11 cellular contexts compared by ENCODE assay signal in genomic region chr1:109697861-109698260, GRCh38. TPM values are rescaled to one million over a fixed set of nuclear protein-coding genes. Genes with fewer than 3 reads are reported as not detected.
DNase-seq lines count a peak whose midpoint lies in the region; ATAC-seq, FAIRE-seq and TF ChIP-seq lines count a peak whose summit lies in the region.
"Not testable (repeated sequence)": the region's sequence is repeated elsewhere in the genome, so short reads cannot be mapped to it uniquely, and the experiment has no call there.
"Had no signal": no experiment of that assay in that cellular context is flagged by ENCODE, and none has a peak within 500 bp of the region (broad histone marks: within the 10 kb centered on the region; RNA-seq: fewer than 3 reads in every experiment).

No MANE protein-coding gene starts in this region.

- intact Hi-C loops in PC-3 (cut with micrococcal nuclease), result not testable (repeated sequence)

- H3K4me2 ChIP-seq in PC-3 (ENCODE audit: low read length), result peak overlapping the region; percentile 19; the same call in 1 of the 2 replicates
- not testable (repeated sequence) for H3K4me2 ChIP-seq in keratinocyte (ENCODE audit: control insufficient read depth, extremely low read depth, insufficient read depth, low read depth, low read length)

- not testable (repeated sequence) for H3K79me2 ChIP-seq in PC-3 (ENCODE audit: low read length); keratinocyte (ENCODE audit: control insufficient read depth, insufficient read depth, low read length)

- BruUV-seq in PC-3 (replicated peaks; lab: Mats Ljungman, UMichigan), result not testable (repeated sequence)

- H3F3A ChIP-seq in PC-3 (ENCODE audit: low read length, unreplicated experiment), result not testable (repeated sequence)

- H3K4me3 ChIP-seq in PC-3 (ENCODE audit: low read length); RWPE2 (ENCODE audit: severe bottlenecking); bronchial epithelial cell (ENCODE audit: low read depth, low read length); keratinocyte (ENCODE audit: control insufficient read depth in 2 of 3, extremely low read depth in 1 of 3, insufficient read depth in 2 of 3, low read depth in 1 of 3, low read length in 3 of 3): not testable (repeated sequence)

- H3K9me2 ChIP-seq in PC-3 (replicated peaks; ENCODE audit: low read length), result not testable (repeated sequence)

- not testable (repeated sequence) for TF ChIP-seq CTCF in PC-3 (conservative IDR thresholded peaks at IDR 0.05; ENCODE audit: low read depth, low read length); RWPE2 (IDR thresholded peaks at IDR 0.05; ENCODE audit: poor library complexity, severe bottlenecking); bronchial epithelial cell (IDR thresholded peaks at IDR 0.05; ENCODE audit: insufficient read depth, low read length, severe bottlenecking); keratinocyte (optimal IDR thresholded peaks at IDR 0.05 in 1 of 3, IDR thresholded peaks at IDR 0.05 in 1 of 3, conservative IDR thresholded peaks at IDR 0.05 in 1 of 3; ENCODE audit: extremely low read depth in 1 of 3, insufficient read depth in 2 of 3, low read length in 3 of 3)

- peaks cover 14% of the 10 kb centered on the region for H3K4me1 ChIP-seq in PC-3 (ENCODE audit: insufficient read depth, low read length)
- H3K4me1 ChIP-seq in RWPE2 (ENCODE audit: insufficient read depth, poor library complexity, severe bottlenecking); keratinocyte (ENCODE audit: control insufficient read depth, extremely low read depth, insufficient read depth, low read length): not testable (repeated sequence)

- not testable (repeated sequence) for H3K9me1 ChIP-seq in keratinocyte (ENCODE audit: control insufficient read depth, extremely low read depth, insufficient read depth, low read length)

- H3K9me3 ChIP-seq in PC-3 (ENCODE audit: low read length); RWPE2 (ENCODE audit: severe bottlenecking); keratinocyte (ENCODE audit: control insufficient read depth, low read depth, low read length): not testable (repeated sequence)

- H3K27me3 ChIP-seq in PC-3 (ENCODE audit: low read length); RWPE2 (ENCODE audit: insufficient read depth, poor library complexity, severe bottlenecking); bronchial epithelial cell (ENCODE audit: control insufficient read depth, insufficient read depth, low read length); keratinocyte (ENCODE audit: control insufficient read depth, extremely low read depth, insufficient read depth, low read length): not testable (repeated sequence)

- CTCF ChIA-PET in PC-3 (lab: Charles Lee), result not testable (repeated sequence)

- POLR2A ChIA-PET in PC-3 (lab: Charles Lee; ENCODE audit: unreplicated experiment), result not testable (repeated sequence)

- not testable (repeated sequence) for FAIRE-seq in bronchial epithelial cell (lab: Jason Lieb, UNC)
- peak; percentile 23 for FAIRE-seq in keratinocyte (lab: Jason Lieb, UNC)

- H3K27ac ChIP-seq in PC-3 (ENCODE audit: low read length) (peak overlapping the region; percentile 66), RWPE2 (ENCODE audit: poor library complexity, severe bottlenecking) (peak overlapping the region; percentile 46)
- not testable (repeated sequence) for H3K27ac ChIP-seq in keratinocyte (ENCODE audit: control insufficient read depth, insufficient read depth, low read length)

- not testable (repeated sequence) for H3K9ac ChIP-seq in PC-3 (ENCODE audit: low read length); keratinocyte (ENCODE audit: control insufficient read depth, extremely low read depth, insufficient read depth, low read length)

- H3K36me3 ChIP-seq in PC-3 (ENCODE audit: low read depth, low read length); RWPE2 (ENCODE audit: low read depth); bronchial epithelial cell (ENCODE audit: control insufficient read depth, insufficient read depth, low read length); keratinocyte (ENCODE audit: control insufficient read depth in 2 of 2, extremely low read depth in 1 of 2, insufficient read depth in 2 of 2, low read length in 2 of 2): not testable (repeated sequence)

- dilution Hi-C loops in keratinocyte (cut with MboI; ENCODE audit: extremely low pct_ligation_motif_present, low sequenced_read_pairs), result not testable (repeated sequence)

- H4K20me1 ChIP-seq in PC-3 (ENCODE audit: low read length); keratinocyte (ENCODE audit: control insufficient read depth, extremely low read depth, insufficient read depth, low read length): not testable (repeated sequence)

- H2AFZ ChIP-seq in PC-3 (ENCODE audit: low read length); keratinocyte (ENCODE audit: control insufficient read depth, low read length): not testable (repeated sequence)

- ATAC-seq in PC-3 (peak; percentile 96), RWPE2 (ENCODE audit: low read depth) (peak; percentile 92)

- DNase-seq in PC-3 (peak; percentile 71), amniotic epithelial cell (ENCODE audit: low read depth) (peak; percentile 58), bronchial epithelial cell (ENCODE audit: low read depth) (peak; percentile 75), non-pigmented ciliary epithelial cell (ENCODE audit: low read depth) (peak; percentile 24)
- DNase-seq in RWPE2 (ENCODE audit: low spot score); keratinocyte (ENCODE audit: low read depth, low spot score): not testable (repeated sequence)

RNA-seq across cellular contexts. Expression of gene GSTM1, which starts 10.2 kb away (rescaled TPM):
- total RNA-seq in PC-3 (2014; rRNA removed) (not detected in 2 replicates), bronchial epithelial cell (0.90 and 2.6 TPM in 2 replicates)
- 11.2 to 18.2 TPM (median 13.5 TPM) in 3 replicates for polyA plus RNA-seq in keratinocyte
- polyA plus RNA-seq in keratinocyte (2011; ENCODE audit: low read depth), result 0.66 TPM
- polyA plus RNA-seq in keratinocyte (2011; cell fraction: cytosol; rRNA removed), result 12.0 and 12.3 TPM in 2 replicates
- polyA plus RNA-seq in keratinocyte (2011; cell fraction: nucleus; rRNA removed), result 7.3 and 11.5 TPM in 2 replicates
- polyA plus RNA-seq in keratinocyte (2012; ENCODE audit: low replicate concordance), result 2.1 and 13.8 TPM in 2 replicates
- polyA minus RNA-seq in keratinocyte, result 9.9 to 13.4 TPM (median 11.5 TPM) in 3 replicates
- 5.8 TPM for polyA minus RNA-seq in keratinocyte (2011; cell fraction: cytosol; rRNA and poly(A)+ RNA removed)
- polyA minus RNA-seq in keratinocyte (2011; cell fraction: nucleus; rRNA and poly(A)+ RNA removed), result 0.84 and 2.1 TPM in 2 replicates
- total RNA-seq: A172, Caco-2 had no signal
- polyA plus RNA-seq: A549 had no signal

RNA-seq across cellular contexts. Expression of gene GSTM5, which starts 14.2 kb away (rescaled TPM):
- not detected in 2 replicates for total RNA-seq in PC-3 (2014; rRNA removed)
- not detected in 2 replicates for total RNA-seq in bronchial epithelial cell
- polyA plus RNA-seq in keratinocyte, result not detected in 3 replicates
- polyA plus RNA-seq in keratinocyte (2011; ENCODE audit: low read depth), result not detected
- polyA plus RNA-seq in keratinocyte (2011; cell fraction: cytosol; rRNA removed), result not detected in 2 replicates
- not detected in 2 replicates for polyA plus RNA-seq in keratinocyte (2011; cell fraction: nucleus; rRNA removed)
- not detected in 2 replicates for polyA plus RNA-seq in keratinocyte (2012; ENCODE audit: low replicate concordance)
- polyA minus RNA-seq in keratinocyte, result not detected in 3 replicates
- polyA minus RNA-seq in keratinocyte (2011; cell fraction: cytosol; rRNA and poly(A)+ RNA removed), result not detected
- not detected in 2 replicates for polyA minus RNA-seq in keratinocyte (2011; cell fraction: nucleus; rRNA and poly(A)+ RNA removed)
- total RNA-seq: B cell, Calu3 had no signal
- polyA plus RNA-seq: A549 had no signal

RNA-seq across cellular contexts. Expression of gene GSTM2, which starts 30.0 kb away (rescaled TPM):
- total RNA-seq in PC-3 (2014; rRNA removed) (29.0 and 38.6 TPM in 2 replicates), bronchial epithelial cell (0.26 TPM in 2 replicates)
- polyA plus RNA-seq in keratinocyte, result 11.1 to 14.9 TPM (median 14.7 TPM) in 3 replicates
- 3.0 TPM for polyA plus RNA-seq in keratinocyte (2011; ENCODE audit: low read depth)
- 5.4 and 6.7 TPM in 2 replicates for polyA plus RNA-seq in keratinocyte (2011; cell fraction: cytosol; rRNA removed)
- 48.2 and 77.6 TPM in 2 replicates for polyA plus RNA-seq in keratinocyte (2011; cell fraction: nucleus; rRNA removed)
- 8.3 and 10.9 TPM in 2 replicates for polyA plus RNA-seq in keratinocyte (2012; ENCODE audit: low replicate concordance)
- 2.0 to 15.7 TPM (median 9.3 TPM) in 3 replicates for polyA minus RNA-seq in keratinocyte
- polyA minus RNA-seq in keratinocyte (2011; cell fraction: cytosol; rRNA and poly(A)+ RNA removed), result not detected
- polyA minus RNA-seq in keratinocyte (2011; cell fraction: nucleus; rRNA and poly(A)+ RNA removed), result 1.2 and 4.2 TPM in 2 replicates

RNA-seq across cellular contexts. Expression of gene GSTM4, which starts 42.0 kb away (rescaled TPM):
- total RNA-seq in PC-3 (2014; rRNA removed), result 24.0 and 25.9 TPM in 2 replicates
- 0.53 and 1.9 TPM in 2 replicates for total RNA-seq in bronchial epithelial cell
- 13.3 to 15.9 TPM (median 14.1 TPM) in 3 replicates for polyA plus RNA-seq in keratinocyte
- 2.7 TPM for polyA plus RNA-seq in keratinocyte (2011; ENCODE audit: low read depth)
- 12.6 and 13.8 TPM in 2 replicates for polyA plus RNA-seq in keratinocyte (2011; cell fraction: cytosol; rRNA removed)
- polyA plus RNA-seq in keratinocyte (2011; cell fraction: nucleus; rRNA removed), result 17.8 and 22.9 TPM in 2 replicates
- polyA plus RNA-seq in keratinocyte (2012; ENCODE audit: low replicate concordance), result 4.5 and 10.2 TPM in 2 replicates
- 7.0 to 16.5 TPM (median 9.7 TPM) in 3 replicates for polyA minus RNA-seq in keratinocyte
- 10.0 TPM for polyA minus RNA-seq in keratinocyte (2011; cell fraction: cytosol; rRNA and poly(A)+ RNA removed)
- polyA minus RNA-seq in keratinocyte (2011; cell fraction: nucleus; rRNA and poly(A)+ RNA removed), result 5.3 and 10.9 TPM in 2 replicates

RNA-seq across cellular contexts. Expression of gene GSTM3, which starts 43.0 kb away (rescaled TPM):
- 76.6 and 80.9 TPM in 2 replicates for total RNA-seq in PC-3 (2014; rRNA removed)
- total RNA-seq in bronchial epithelial cell, result 4.7 TPM in 2 replicates
- 113 to 158 TPM (median 115 TPM) in 3 replicates for polyA plus RNA-seq in keratinocyte
- polyA plus RNA-seq in keratinocyte (2011; ENCODE audit: low read depth), result 25.8 TPM
- polyA plus RNA-seq in keratinocyte (2011; cell fraction: cytosol; rRNA removed), result 148 and 175 TPM in 2 replicates
- polyA plus RNA-seq in keratinocyte (2011; cell fraction: nucleus; rRNA removed), result 82.9 and 93.4 TPM in 2 replicates
- 69.1 and 93.6 TPM in 2 replicates for polyA plus RNA-seq in keratinocyte (2012; ENCODE audit: low replicate concordance)
- polyA minus RNA-seq in keratinocyte, result 24.2 to 76.2 TPM (median 58.1 TPM) in 3 replicates
- 61.0 TPM for polyA minus RNA-seq in keratinocyte (2011; cell fraction: cytosol; rRNA and poly(A)+ RNA removed)
- polyA minus RNA-seq in keratinocyte (2011; cell fraction: nucleus; rRNA and poly(A)+ RNA removed), result 15.0 and 27.2 TPM in 2 replicates

Comparison
In these comparisons a context has a peak if more than half of its experiments do, and no peak if none do; other contexts are left out.
1. RNA of gene GSTM2, which starts 30.0 kb away (total RNA-seq): 29.0 to 38.6 TPM in PC-3; 0.26 TPM in bronchial epithelial cell; every median in the first group is over 10 times any median in the second.